ENCODE assay signal across 8 cellular contexts in genomic region chr6:27146706-27147507, GRCh38.
DNase-seq lines count a peak whose midpoint lies in the region; ATAC-seq and TF ChIP-seq lines count a peak whose summit lies in the region.

No MANE protein-coding gene starts in this region.

- peak overlapping the region; percentile 97 for H3K27ac ChIP-seq in CD4-positive, CD25-positive, alpha-beta regulatory T cell (ENCODE audit: insufficient read depth, low read length, poor library complexity, severe bottlenecking)
- H3K27ac ChIP-seq in ectodermal cell (ENCODE audit: insufficient read depth, low read depth, low read length, poor library complexity, severe bottlenecking) (peak overlapping the region; percentile 81), liver (ENCODE audit: low read depth in 1 of 2, low read length in 2 of 2) (peak overlapping the region; percentile 81 to 88)

- CTCF ChIA-PET in activated CD4-positive, alpha-beta T cell treated with anti-CD3 and anti-CD28 coated beads, Interleukin-2, amount 10 ng/mL, durations not matched to agents 7 days and 5 days (lab: Charles Lee): interaction anchor here (0.7 to 3.5 kb wide), 7 partner anchors 9 to 1129 kb away, joined by 3 to 18 read pairs (median 5); a partner anchor contains a TSS

- H3K27me3 Mint-ChIP-seq in CD4-positive, CD25-positive, alpha-beta regulatory T cell: no peaks in the 10 kb centered on the region
- no peaks in the 10 kb centered on the region for H3K27me3 Mint-ChIP-seq in activated CD4-positive, alpha-beta T cell treated with anti-CD3 and anti-CD28 coated beads, Interleukin-2, amount 10 ng/mL, durations not matched to agents 7 days and 5 days

- H3K9me3 ChIP-seq in CD4-positive, CD25-positive, alpha-beta regulatory T cell (ENCODE audit: control insufficient read depth in 2 of 2, low read length in 2 of 2): no peaks in the 10 kb centered on the region
- H3K9me3 ChIP-seq in ectodermal cell (ENCODE audit: control insufficient read depth, low read length) (no peaks in the 10 kb centered on the region), liver (ENCODE audit: control insufficient read depth in 4 of 4, low read length in 3 of 4) (no peaks in the 10 kb centered on the region)

- peak in 1 of 2 donors; percentile 29 for TF ChIP-seq RAD21 in liver (IDR thresholded peaks at IDR 0.05)

- no peaks in the 10 kb centered on the region for H3K27me3 ChIP-seq in CD4-positive, CD25-positive, alpha-beta regulatory T cell (ENCODE audit: control insufficient read depth, insufficient read depth, low read length)
- H3K27me3 ChIP-seq in ectodermal cell (ENCODE audit: control insufficient read depth, insufficient read depth, low read length, poor library complexity, severe bottlenecking) (no peaks in the 10 kb centered on the region), liver (ENCODE audit: control insufficient read depth in 4 of 4, insufficient read depth in 4 of 4, low read length in 3 of 4) (no peaks in the 10 kb centered on the region)

- WGBS in ectodermal cell, 2 experiments: 0% methylated on average over 50 to 51 of the region's 51 CpGs
- under 1% methylated on average over 51 of the region's 51 CpGs for WGBS in liver

- H3K4me1 ChIP-seq in CD4-positive, CD25-positive, alpha-beta regulatory T cell (ENCODE audit: control insufficient read depth, insufficient read depth, low read length, poor library complexity, severe bottlenecking): peaks cover 27% of the 10 kb centered on the region
- H3K4me1 ChIP-seq in ectodermal cell (ENCODE audit: control insufficient read depth, insufficient read depth, low read length) (peaks cover 8% of the 10 kb centered on the region), liver (ENCODE audit: control insufficient read depth in 4 of 4, insufficient read depth in 4 of 4, low read length in 3 of 4) (peaks cover 0 to 21% (median 9%) of the 10 kb centered on the region in 4 donors)

- peak overlapping the region; percentile 97 for H3K4me3 ChIP-seq in CD4-positive, CD25-positive, alpha-beta regulatory T cell (ENCODE audit: low read depth, low read length)
- peak overlapping the region; percentile 85 for H3K4me3 ChIP-seq in ectodermal cell (ENCODE audit: insufficient read depth, low read depth, low read length)
- peak overlapping the region; percentile 60 to 95 (median 65) for H3K4me3 ChIP-seq in liver (ENCODE audit: low read depth in 1 of 3, low read length in 3 of 3)

- peak overlapping the region; percentile 49 to 84 for H3K9ac ChIP-seq in liver (ENCODE audit: low read depth in 1 of 2, low read length in 2 of 2)

- POLR2A ChIA-PET in activated CD4-positive, alpha-beta T cell treated with anti-CD3 and anti-CD28 coated beads, Interleukin-2, amount 10 ng/mL, durations not matched to agents 7 days and 5 days (lab: Charles Lee): interaction anchor here (0.6 to 7.5 kb wide), 31 partner anchors 8 to 1120 kb away, joined by 3 to 232 read pairs (median 7); a partner anchor contains a TSS

- DNase-seq in CD4-positive, CD25-positive, alpha-beta regulatory T cell: peak; percentile 73 to 98 (median 95)
- peak; percentile 78 for DNase-seq in NCI-H524 treated with DMSO at 0.1 percent for 48 hours (lab: John Stamatoyannopoulos, UW)
- peak; percentile 88 for DNase-seq in activated CD4-positive, alpha-beta T cell treated with anti-CD3 and anti-CD28 coated beads, Interleukin-2, amount 10 ng/mL, durations not matched to agents 7 days and 5 days
- DNase-seq in stimulated activated CD4-positive, alpha-beta T cell treated with anti-CD3 and anti-CD28 coated beads, Interleukin-4, amount 100 ng/mL, for 1 hour: peak; percentile 65

- H3K4me3 Mint-ChIP-seq in CD4-positive, CD25-positive, alpha-beta regulatory T cell: no peak overlapping the region
- no peak overlapping the region for H3K4me3 Mint-ChIP-seq in activated CD4-positive, alpha-beta T cell treated with anti-CD3 and anti-CD28 coated beads, Interleukin-2, amount 10 ng/mL, durations not matched to agents 7 days and 5 days

- H3K27ac Mint-ChIP-seq in CD4-positive, CD25-positive, alpha-beta regulatory T cell: no peak overlapping the region
- H3K27ac Mint-ChIP-seq in activated CD4-positive, alpha-beta T cell treated with anti-CD3 and anti-CD28 coated beads, Interleukin-2, amount 10 ng/mL, durations not matched to agents 7 days and 5 days: no peak overlapping the region

- TF ChIP-seq CTCF in liver (IDR thresholded peaks at IDR 0.05; ENCODE audit: low read depth, low read length, missing input control): no peak

- peak; percentile 88 to 89 for ATAC-seq in CD4-positive, CD25-positive, alpha-beta regulatory T cell (ENCODE audit: low read depth in 2 of 2)
- peak; percentile 73 for ATAC-seq in GM19351 (IDR thresholded peaks at IDR 0.05; ENCODE audit: unreplicated experiment)
- ATAC-seq in HG03457 (IDR thresholded peaks at IDR 0.05; ENCODE audit: unreplicated experiment): peak; percentile 67

- peaks cover 0 to 25% (median 15%) of the 10 kb centered on the region in 4 donors for H3K4me1 Mint-ChIP-seq in CD4-positive, CD25-positive, alpha-beta regulatory T cell
- peaks cover 24% of the 10 kb centered on the region for H3K4me1 Mint-ChIP-seq in activated CD4-positive, alpha-beta T cell treated with anti-CD3 and anti-CD28 coated beads, Interleukin-2, amount 10 ng/mL, durations not matched to agents 7 days and 5 days

- H3K9me3 Mint-ChIP-seq in CD4-positive, CD25-positive, alpha-beta regulatory T cell: no peaks in the 10 kb centered on the region
- H3K9me3 Mint-ChIP-seq in activated CD4-positive, alpha-beta T cell treated with anti-CD3 and anti-CD28 coated beads, Interleukin-2, amount 10 ng/mL, durations not matched to agents 7 days and 5 days: no peaks in the 10 kb centered on the region

- no peaks in the 10 kb centered on the region for H3K36me3 ChIP-seq in CD4-positive, CD25-positive, alpha-beta regulatory T cell (ENCODE audit: control insufficient read depth, insufficient read depth, low read length)
- no peaks in the 10 kb centered on the region for H3K36me3 ChIP-seq in ectodermal cell (ENCODE audit: control insufficient read depth, insufficient read depth, low read length)
- H3K36me3 ChIP-seq in liver (ENCODE audit: control insufficient read depth in 4 of 4, insufficient read depth in 3 of 4, low read depth in 1 of 4, low read length in 3 of 4): no peaks in the 10 kb centered on the region

- H3K36me3 Mint-ChIP-seq in CD4-positive, CD25-positive, alpha-beta regulatory T cell: no peaks in the 10 kb centered on the region
- peaks cover 13% of the 10 kb centered on the region for H3K36me3 Mint-ChIP-seq in activated CD4-positive, alpha-beta T cell treated with anti-CD3 and anti-CD28 coated beads, Interleukin-2, amount 10 ng/mL, durations not matched to agents 7 days and 5 days (ENCODE audit: low read depth)

TF ChIP-seq in liver, 16 proteins besides CTCF, POLR2A, EP300 and RAD21 (continues in another document):
- TF ChIP-seq RXRA (IDR thresholded peaks at IDR 0.05): peak in 1 of 2 donors; percentile 13
- TF ChIP-seq, protein P1, sequence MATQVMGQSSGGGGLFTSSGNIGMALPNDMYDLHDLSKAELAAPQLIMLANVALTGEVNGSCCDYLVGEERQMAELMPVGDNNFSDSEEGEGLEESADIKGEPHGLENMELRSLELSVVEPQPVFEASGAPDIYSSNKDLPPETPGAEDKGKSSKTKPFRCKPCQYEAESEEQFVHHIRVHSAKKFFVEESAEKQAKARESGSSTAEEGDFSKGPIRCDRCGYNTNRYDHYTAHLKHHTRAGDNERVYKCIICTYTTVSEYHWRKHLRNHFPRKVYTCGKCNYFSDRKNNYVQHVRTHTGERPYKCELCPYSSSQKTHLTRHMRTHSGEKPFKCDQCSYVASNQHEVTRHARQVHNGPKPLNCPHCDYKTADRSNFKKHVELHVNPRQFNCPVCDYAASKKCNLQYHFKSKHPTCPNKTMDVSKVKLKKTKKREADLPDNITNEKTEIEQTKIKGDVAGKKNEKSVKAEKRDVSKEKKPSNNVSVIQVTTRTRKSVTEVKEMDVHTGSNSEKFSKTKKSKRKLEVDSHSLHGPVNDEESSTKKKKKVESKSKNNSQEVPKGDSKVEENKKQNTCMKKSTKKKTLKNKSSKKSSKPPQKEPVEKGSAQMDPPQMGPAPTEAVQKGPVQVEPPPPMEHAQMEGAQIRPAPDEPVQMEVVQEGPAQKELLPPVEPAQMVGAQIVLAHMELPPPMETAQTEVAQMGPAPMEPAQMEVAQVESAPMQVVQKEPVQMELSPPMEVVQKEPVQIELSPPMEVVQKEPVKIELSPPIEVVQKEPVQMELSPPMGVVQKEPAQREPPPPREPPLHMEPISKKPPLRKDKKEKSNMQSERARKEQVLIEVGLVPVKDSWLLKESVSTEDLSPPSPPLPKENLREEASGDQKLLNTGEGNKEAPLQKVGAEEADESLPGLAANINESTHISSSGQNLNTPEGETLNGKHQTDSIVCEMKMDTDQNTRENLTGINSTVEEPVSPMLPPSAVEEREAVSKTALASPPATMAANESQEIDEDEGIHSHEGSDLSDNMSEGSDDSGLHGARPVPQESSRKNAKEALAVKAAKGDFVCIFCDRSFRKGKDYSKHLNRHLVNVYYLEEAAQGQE (IDR thresholded peaks at IDR 0.05): peak; percentile 95
- no peak for TF ChIP-seq NR2F2 (IDR thresholded peaks at IDR 0.05)
- TF ChIP-seq, protein P2, sequence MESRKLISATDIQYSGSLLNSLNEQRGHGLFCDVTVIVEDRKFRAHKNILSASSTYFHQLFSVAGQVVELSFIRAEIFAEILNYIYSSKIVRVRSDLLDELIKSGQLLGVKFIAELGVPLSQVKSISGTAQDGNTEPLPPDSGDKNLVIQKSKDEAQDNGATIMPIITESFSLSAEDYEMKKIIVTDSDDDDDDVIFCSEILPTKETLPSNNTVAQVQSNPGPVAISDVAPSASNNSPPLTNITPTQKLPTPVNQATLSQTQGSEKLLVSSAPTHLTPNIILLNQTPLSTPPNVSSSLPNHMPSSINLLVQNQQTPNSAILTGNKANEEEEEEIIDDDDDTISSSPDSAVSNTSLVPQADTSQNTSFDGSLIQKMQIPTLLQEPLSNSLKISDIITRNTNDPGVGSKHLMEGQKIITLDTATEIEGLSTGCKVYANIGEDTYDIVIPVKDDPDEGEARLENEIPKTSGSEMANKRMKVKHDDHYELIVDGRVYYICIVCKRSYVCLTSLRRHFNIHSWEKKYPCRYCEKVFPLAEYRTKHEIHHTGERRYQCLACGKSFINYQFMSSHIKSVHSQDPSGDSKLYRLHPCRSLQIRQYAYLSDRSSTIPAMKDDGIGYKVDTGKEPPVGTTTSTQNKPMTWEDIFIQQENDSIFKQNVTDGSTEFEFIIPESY (IDR thresholded peaks at IDR 0.05): peak; percentile 21
- peak; percentile 30 for TF ChIP-seq FOXA1 (IDR thresholded peaks at IDR 0.05)
- TF ChIP-seq, protein P3, sequence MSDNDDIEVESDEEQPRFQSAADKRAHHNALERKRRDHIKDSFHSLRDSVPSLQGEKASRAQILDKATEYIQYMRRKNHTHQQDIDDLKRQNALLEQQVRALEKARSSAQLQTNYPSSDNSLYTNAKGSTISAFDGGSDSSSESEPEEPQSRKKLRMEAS (IDR thresholded peaks at IDR 0.05): peak; percentile 40
- peak in 1 of 2 donors; percentile 57 for TF ChIP-seq EGR1 (IDR thresholded peaks at IDR 0.05; ENCODE audit: low read depth in 2 of 2)
- TF ChIP-seq, protein P4, sequence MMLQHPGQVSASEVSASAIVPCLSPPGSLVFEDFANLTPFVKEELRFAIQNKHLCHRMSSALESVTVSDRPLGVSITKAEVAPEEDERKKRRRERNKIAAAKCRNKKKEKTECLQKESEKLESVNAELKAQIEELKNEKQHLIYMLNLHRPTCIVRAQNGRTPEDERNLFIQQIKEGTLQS (IDR thresholded peaks at IDR 0.05): no peak

Comparison
In these comparisons a context has a peak if more than half of its experiments do, and no peak if none do; other contexts are left out.
1. Peak in every context shown above with its lines: DNase-seq, ATAC-seq, H3K4me3 ChIP-seq and H3K27ac ChIP-seq.